ENCODE assay signal across 5 cellular contexts in genomic region chr6:107470364-107470763, GRCh38. TPM values are rescaled to one million over a fixed set of nuclear protein-coding genes. Genes with fewer than 3 reads are reported as not detected.
"Had no signal": no experiment of that assay in that cellular context is flagged by ENCODE, and none has a peak within 500 bp of the region (broad histone marks: within the 10 kb centered on the region; RNA-seq: fewer than 3 reads in every experiment).

No MANE protein-coding gene starts in this region.

- H3K4me3 ChIP-seq: GM23338, K562 had no signal

- H2AFZ ChIP-seq: GM23338 had no signal

- H3K4me2 ChIP-seq: GM23338 had no signal

- ATAC-seq: GM23338, K562 had no signal

- DNase-seq: H9, HCEC 1CT, IMR-90 had no signal

RNA-seq across cellular contexts. Expression of gene SOBP, which starts 19.6 kb away (rescaled TPM):
- polyA plus RNA-seq: K562 had no signal
